16 cellular contexts compared by ENCODE assay signal in the genomic region with DNA sequence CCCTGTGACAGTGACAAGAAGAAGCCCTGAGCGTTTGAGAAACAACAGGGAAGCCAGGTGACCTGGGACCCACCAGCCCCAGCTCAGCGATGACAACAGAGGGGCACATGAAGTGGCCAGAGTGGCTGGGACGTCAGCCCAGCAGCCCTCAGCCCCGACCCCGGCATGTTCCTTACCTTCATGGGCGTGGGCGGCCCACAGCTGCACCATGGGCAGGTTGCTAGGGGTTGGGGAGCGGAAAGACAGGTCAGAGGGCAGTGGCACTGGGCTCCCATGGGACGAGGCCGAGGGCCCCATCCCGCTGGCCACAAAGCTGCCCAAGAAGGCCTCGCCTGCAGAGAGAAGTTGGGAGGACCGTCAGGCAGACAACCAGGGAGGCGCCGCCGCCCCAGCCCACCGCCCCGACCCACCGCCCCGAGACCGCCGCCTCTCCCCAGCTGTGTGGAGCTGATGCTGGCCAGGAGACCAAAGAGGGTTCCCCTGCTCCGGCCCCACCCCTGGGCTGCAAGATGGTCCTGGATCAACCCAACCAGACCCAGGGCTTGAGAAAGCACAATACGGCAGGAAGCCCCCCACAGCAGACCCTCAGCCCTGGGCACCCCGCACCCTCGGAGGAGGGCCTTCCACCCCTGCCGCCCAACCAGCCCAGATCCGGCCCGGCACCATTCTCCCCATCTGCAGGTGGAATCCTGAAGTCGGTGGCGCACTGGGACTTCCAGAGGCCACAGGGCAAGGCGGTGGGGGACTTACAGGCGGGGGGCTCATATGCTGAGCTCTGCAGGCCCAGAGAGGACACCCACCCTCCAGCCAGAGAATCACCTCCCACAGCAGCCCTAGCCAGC. TPM values are rescaled to one million over a fixed set of nuclear protein-coding genes. Genes with fewer than 3 reads are reported as not detected.
DNase-seq lines count a peak whose midpoint lies in the region; ATAC-seq and TF ChIP-seq lines count a peak whose summit lies in the region.
"Had no signal": no experiment of that assay in that cellular context is flagged by ENCODE, and none has a peak within 500 bp of the region (broad histone marks: within the 10 kb centered on the region; RNA-seq: fewer than 3 reads in every experiment).

No MANE protein-coding gene starts in this region.

- CTCF ChIA-PET in AG04450 (lab: Charles Lee): interaction anchor here (1.2 kb wide), 1 partner anchor 28 kb away, joined by 9 read pairs; no protein-coding TSS in a partner anchor
- CTCF ChIA-PET in CD8-positive, alpha-beta T cell (lab: Charles Lee): interaction anchor here (1.4 to 1.8 kb wide), 2 partner anchors 29 kb away, joined by 3 to 6 read pairs; partner anchors contain the start of gene TNRC18

- H3K36me3 Mint-ChIP-seq in CD8-positive, alpha-beta T cell: peaks cover 38% of the 10 kb centered on the region
- peaks cover 16% of the 10 kb centered on the region for H3K36me3 Mint-ChIP-seq in activated T-helper 1 cell treated with anti-CD3 and anti-CD28 coated beads, Interleukin-12 subunit alpha, Interleukin-12 subunit beta, Interleukin-2, Interleukin-4 antibody, amounts not matched to agents 30 ng/mL and 10 ng/mL and 1 ng/mL, durations not matched to agents 14 hours and 24 hours and 36 hours (ENCODE audit: low read depth)

- DNase-seq in AG04450 (ENCODE audit: low read depth, low spot score): no peak
- no peak for DNase-seq in CD8-positive, alpha-beta T cell
- no peak for DNase-seq in activated T-helper 1 cell treated with anti-CD3 and anti-CD28 coated beads, Interleukin-12 subunit alpha, Interleukin-12 subunit beta, Interleukin-2, Interleukin-4 antibody, amounts not matched to agents 30 ng/mL and 10 ng/mL and 1 ng/mL, durations not matched to agents 14 hours and 24 hours and 36 hours (ENCODE audit: low spot score)
- no peak for DNase-seq in NK-92 treated with Interleukin-12 subunit alpha and Interleukin-12 subunit beta, amount 100 ng/mL, for 24 hours (lab: John Stamatoyannopoulos, UW)
- no peak for DNase-seq in activated CD4-positive, alpha-beta T cell treated with anti-CD3 and anti-CD28 coated beads, Interleukin-2, amount 50 U/mL, for 48 hours
- DNase-seq: activated CD4-positive, alpha-beta T cell treated with anti-CD3 and anti-CD28 coated beads for 4 hours; activated T-cell treated with anti-CD3 and anti-CD28 coated beads, Interleukin-2, amount 50 U/mL, for 72 hours; EL; islet precursor cell; MG63; NCI-H1930; NCI-H524 treated with DMSO at 0.1 percent for 48 hours; spleen had no signal

- no peaks in the 10 kb centered on the region for H3K27me3 Mint-ChIP-seq in CD8-positive, alpha-beta T cell (ENCODE audit: low read depth)
- H3K27me3 Mint-ChIP-seq in activated T-helper 1 cell treated with anti-CD3 and anti-CD28 coated beads, Interleukin-12 subunit alpha, Interleukin-12 subunit beta, Interleukin-2, Interleukin-4 antibody, amounts not matched to agents 30 ng/mL and 10 ng/mL and 1 ng/mL, durations not matched to agents 14 hours and 24 hours and 36 hours (ENCODE audit: insufficient read depth): no peaks in the 10 kb centered on the region

- peaks cover 28% of the 10 kb centered on the region for H3K4me1 Mint-ChIP-seq in CD8-positive, alpha-beta T cell (ENCODE audit: low read depth)
- H3K4me1 Mint-ChIP-seq in activated T-helper 1 cell treated with anti-CD3 and anti-CD28 coated beads, Interleukin-12 subunit alpha, Interleukin-12 subunit beta, Interleukin-2, Interleukin-4 antibody, amounts not matched to agents 30 ng/mL and 10 ng/mL and 1 ng/mL, durations not matched to agents 14 hours and 24 hours and 36 hours (ENCODE audit: low read depth): peaks cover 24% of the 10 kb centered on the region

- H3K4me1 ChIP-seq in CD8-positive, alpha-beta T cell (ENCODE audit: insufficient read depth, low read length): peaks cover 31% of the 10 kb centered on the region
- H3K4me1 ChIP-seq in muscle layer of colon (ENCODE audit: insufficient read depth, low read length): peaks cover 27% of the 10 kb centered on the region

- no peaks in the 10 kb centered on the region for H3K27me3 ChIP-seq in AG04450 (ENCODE audit: control insufficient read depth, insufficient read depth, low read length)
- no peaks in the 10 kb centered on the region for H3K27me3 ChIP-seq in CD8-positive, alpha-beta T cell (ENCODE audit: insufficient read depth, low read length)
- no peaks in the 10 kb centered on the region for H3K27me3 ChIP-seq in muscle layer of colon (ENCODE audit: control insufficient read depth in 1 of 2, insufficient read depth in 2 of 2, low read length in 2 of 2)
- H3K27me3 ChIP-seq: MG63, spleen had no signal

- no peak overlapping the region for H3K4me3 ChIP-seq in AG04450 (ENCODE audit: low read depth, low read length)
- no peak overlapping the region for H3K4me3 ChIP-seq in CD8-positive, alpha-beta T cell (ENCODE audit: low read depth, low read length)
- H3K4me3 ChIP-seq in muscle layer of colon (ENCODE audit: low read depth in 1 of 2, low read length in 2 of 2): no peak overlapping the region
- H3K4me3 ChIP-seq: MG63 had no signal

- H3K36me3 ChIP-seq in CD8-positive, alpha-beta T cell (ENCODE audit: insufficient read depth, low read length): peaks cover 22% of the 10 kb centered on the region
- H3K36me3 ChIP-seq in muscle layer of colon (ENCODE audit: insufficient read depth, low read length): peaks cover 32% of the 10 kb centered on the region

- intact Hi-C loops in CD8-positive, alpha-beta T cell (cut with DNase I, micrococcal nuclease): loop anchor here in 1 of 2 experiments (10.0 kb wide), 1 partner anchor 310 kb away; no protein-coding TSS in a partner anchor
- intact Hi-C loops in activated T-helper 1 cell treated with anti-CD3 and anti-CD28 coated beads, Interleukin-12 subunit alpha, Interleukin-12 subunit beta, Interleukin-2, Interleukin-4 antibody, amounts not matched to agents 30 ng/mL and 10 ng/mL and 1 ng/mL, durations not matched to agents 14 hours and 24 hours and 36 hours (cut with micrococcal nuclease): no loop called here

- TF ChIP-seq CTCF in AG04450 (IDR thresholded peaks at IDR 0.05; ENCODE audit: low read depth, low read length): no peak
- TF ChIP-seq CTCF in CD8-positive, alpha-beta T cell (IDR thresholded peaks at IDR 0.05): no peak

- ATAC-seq in CD8-positive, alpha-beta T cell: no peak
- ATAC-seq in GM21423 (IDR thresholded peaks at IDR 0.05; ENCODE audit: unreplicated experiment) (no peak), GM19397 (IDR thresholded peaks at IDR 0.05; ENCODE audit: unreplicated experiment) (no peak)
- ATAC-seq: activated T-cell treated with anti-CD3 and anti-CD28 coated beads, Interleukin-2, amount 50 U/mL, for 72 hours had no signal

- H3K4me3 Mint-ChIP-seq in CD8-positive, alpha-beta T cell: peak overlapping the region; percentile 61
- H3K4me3 Mint-ChIP-seq in activated T-helper 1 cell treated with anti-CD3 and anti-CD28 coated beads, Interleukin-12 subunit alpha, Interleukin-12 subunit beta, Interleukin-2, Interleukin-4 antibody, amounts not matched to agents 30 ng/mL and 10 ng/mL and 1 ng/mL, durations not matched to agents 14 hours and 24 hours and 36 hours: no peak overlapping the region

- H3K27ac Mint-ChIP-seq in CD8-positive, alpha-beta T cell: peak overlapping the region; percentile 35
- H3K27ac Mint-ChIP-seq in activated T-helper 1 cell treated with anti-CD3 and anti-CD28 coated beads, Interleukin-12 subunit alpha, Interleukin-12 subunit beta, Interleukin-2, Interleukin-4 antibody, amounts not matched to agents 30 ng/mL and 10 ng/mL and 1 ng/mL, durations not matched to agents 14 hours and 24 hours and 36 hours: peak overlapping the region; percentile 4
- H3K27ac Mint-ChIP-seq: activated T-cell treated with anti-CD3 and anti-CD28 coated beads, Interleukin-2, amount 50 U/mL, for 72 hours had no signal

- H3K9ac ChIP-seq in muscle layer of colon (ENCODE audit: low read length): no peak overlapping the region

- H3K9me3 ChIP-seq in AG04450 (ENCODE audit: control insufficient read depth, insufficient read depth, low read length) (peaks cover 3% of the 10 kb centered on the region; the same call in 1 of the 2 replicates), muscle layer of colon (ENCODE audit: low read length) (no peaks in the 10 kb centered on the region)
- H3K9me3 ChIP-seq in CD8-positive, alpha-beta T cell (ENCODE audit: low read length): no peaks in the 10 kb centered on the region
- H3K9me3 ChIP-seq: MG63, spleen had no signal

- H3K9me3 Mint-ChIP-seq in CD8-positive, alpha-beta T cell: no peaks in the 10 kb centered on the region
- no peaks in the 10 kb centered on the region for H3K9me3 Mint-ChIP-seq in activated T-helper 1 cell treated with anti-CD3 and anti-CD28 coated beads, Interleukin-12 subunit alpha, Interleukin-12 subunit beta, Interleukin-2, Interleukin-4 antibody, amounts not matched to agents 30 ng/mL and 10 ng/mL and 1 ng/mL, durations not matched to agents 14 hours and 24 hours and 36 hours
- H3K9me3 Mint-ChIP-seq: activated T-cell treated with anti-CD3 and anti-CD28 coated beads, Interleukin-2, amount 50 U/mL, for 72 hours had no signal

- POLR2A ChIA-PET in AG04450 (lab: Yijun Ruan, JAX): no interaction called here
- POLR2A ChIA-PET in CD8-positive, alpha-beta T cell (lab: Charles Lee): no interaction called here

- peak overlapping the region; percentile 21 for H3K27ac ChIP-seq in AG04450 (ENCODE audit: low read depth, low read length)
- H3K27ac ChIP-seq in CD8-positive, alpha-beta T cell (ENCODE audit: low read depth, low read length): no peak overlapping the region
- H3K27ac ChIP-seq in muscle layer of colon (ENCODE audit: low read depth, low read length): peak overlapping the region; percentile 16

RNA-seq across cellular contexts. Expression of gene TNRC18, which starts 29.1 kb away (rescaled TPM):
- 13.4 and 15.6 TPM in 2 replicates for polyA plus RNA-seq in AG04450 (2011; rRNA removed)
- polyA minus RNA-seq in AG04450 (2011; rRNA and poly(A)+ RNA removed): 46.9 and 47.3 TPM in 2 replicates
- total RNA-seq in CD8-positive, alpha-beta T cell: 100 to 1,000 TPM in 1 of 2 experiments, 10 to 100 TPM in 1; 87.0 to 107 TPM
- total RNA-seq in activated T-helper 1 cell treated with anti-CD3 and anti-CD28 coated beads, Interleukin-12 subunit alpha, Interleukin-12 subunit beta, Interleukin-2, Interleukin-4 antibody, amounts not matched to agents 30 ng/mL and 10 ng/mL and 1 ng/mL, durations not matched to agents 14 hours and 24 hours and 36 hours: 42.4 and 48.7 TPM in 2 replicates
